In genomic region chr10:7027913-7028808, GRCh38 we compare ENCODE assay signal across 12 cellular contexts.
DNase-seq lines count a peak whose midpoint lies in the region; ATAC-seq, FAIRE-seq and TF ChIP-seq lines count a peak whose summit lies in the region.
"Had no signal": no experiment of that assay in that cellular context is flagged by ENCODE, and none has a peak within 500 bp of the region (broad histone marks: within the 10 kb centered on the region; RNA-seq: fewer than 3 reads in every experiment).

No MANE protein-coding gene starts in this region.

- TF ChIP-seq RAD21 in K562 (CRISPR knock-in tag; conservative IDR thresholded peaks at IDR 0.05 in 1 of 2, IDR thresholded peaks at IDR 0.05 in 1 of 2), result peak in 1 of 2 experiments; percentile 27; a peak in 2 of 4 replicates

- H3K9me3 Mint-ChIP-seq in activated CD4-positive, alpha-beta memory T cell treated with anti-CD3 and anti-CD28 coated beads, Interleukin-2, amount 10 ng/mL, durations not matched to agents 7 days and 5 days, result peaks cover 11% of the 10 kb centered on the region
- no peaks in the 10 kb centered on the region for H3K9me3 Mint-ChIP-seq in activated CD4-positive, alpha-beta memory T cell treated with anti-CD3 and anti-CD28 coated beads for 36 hours

- no peaks in the 10 kb centered on the region for H3K9me1 ChIP-seq in K562 (ENCODE audit: control insufficient read depth, insufficient read depth, low read length)

- in situ Hi-C loops in K562 (cut with MboI), result no loop called here

- TSS peak; percentile 72 for BruUV-seq in K562 (replicated peaks; lab: Mats Ljungman, UMichigan)

- DNase-seq in activated CD4-positive, alpha-beta memory T cell treated with anti-CD3 and anti-CD28 coated beads, Interleukin-2, amount 10 ng/mL, durations not matched to agents 7 days and 5 days, result no peak
- no peak for DNase-seq in activated CD4-positive, alpha-beta memory T cell treated with anti-CD3 and anti-CD28 coated beads for 36 hours
- peak; percentile 94 for DNase-seq in NB4 (ENCODE audit: low read depth)
- peak; percentile 79 to 92 (median 84) for DNase-seq in K562 (ENCODE audit: extremely low read depth in 1 of 4, low spot score in 3 of 4)
- DNase-seq in retinal pigment epithelial cell (ENCODE audit: low read depth), result peak; percentile 10
- no peak for DNase-seq in cortex of kidney (lab: John Stamatoyannopoulos, UW)
- no peak for DNase-seq in DMS79 treated with DMSO at 0.1 percent for 48 hours (lab: John Stamatoyannopoulos, UW)
- DNase-seq: activated CD4-positive, alpha-beta T cell treated with anti-CD3 and anti-CD28 coated beads, Interleukin-2, amount 50 U/mL, for 1 hour; central memory CD4-positive, alpha-beta T cell; sigmoid colon; stimulated activated CD8-positive, alpha-beta memory T cell treated with anti-CD3 and anti-CD28 coated beads, Interleukin-4, amount 100 ng/mL, for 48 hours had no signal

- FAIRE-seq in K562 (lab: Jason Lieb, UNC), result peak; percentile 96

- H3K27me3 ChIP-seq in K562 (ENCODE audit: control insufficient read depth in 2 of 2, insufficient read depth in 2 of 2, low read length in 2 of 2), result no peaks in the 10 kb centered on the region
- H3K27me3 ChIP-seq: sigmoid colon had no signal

- ATAC-seq in K562, result peak; percentile 98
- ATAC-seq in HG02642 (IDR thresholded peaks at IDR 0.05; ENCODE audit: poor library complexity, unreplicated experiment), result no peak

- 0% methylated on average over 7 of the region's 7 CpGs for WGBS in K562 (ENCODE audit: insufficient coverage, low coverage, missing lambda C conversion rate)

- no peak overlapping the region for H3K4me3 Mint-ChIP-seq in activated CD4-positive, alpha-beta memory T cell treated with anti-CD3 and anti-CD28 coated beads, Interleukin-2, amount 10 ng/mL, durations not matched to agents 7 days and 5 days
- H3K4me3 Mint-ChIP-seq in activated CD4-positive, alpha-beta memory T cell treated with anti-CD3 and anti-CD28 coated beads for 36 hours, result no peak overlapping the region

- H4K20me1 ChIP-seq in K562 (replicated peaks; ENCODE audit: control insufficient read depth, insufficient read depth, low read length), result no peaks in the 10 kb centered on the region

- peak; percentile 97 for TF ChIP-seq EP300 in K562 (IDR thresholded peaks at IDR 0.05; ENCODE audit: low read length)

- no peaks in the 10 kb centered on the region; the same call in 2 of the 3 replicates for H3K36me3 ChIP-seq in K562 (ENCODE audit: control insufficient read depth, insufficient read depth, low read length)
- H3K36me3 ChIP-seq: sigmoid colon had no signal

- peaks cover 2 to 33% of the 10 kb centered on the region in 2 experiments; a peak in 4 of 5 replicates for H3K4me1 ChIP-seq in K562 (replicated peaks in 1 of 2; ENCODE audit: control insufficient read depth in 2 of 2, insufficient read depth in 2 of 2, low read length in 2 of 2)
- H3K4me1 ChIP-seq: sigmoid colon had no signal

- peaks cover 51% of the 10 kb centered on the region for H3K4me1 Mint-ChIP-seq in activated CD4-positive, alpha-beta memory T cell treated with anti-CD3 and anti-CD28 coated beads, Interleukin-2, amount 10 ng/mL, durations not matched to agents 7 days and 5 days
- H3K4me1 Mint-ChIP-seq in activated CD4-positive, alpha-beta memory T cell treated with anti-CD3 and anti-CD28 coated beads for 36 hours (ENCODE audit: low read depth), result peaks cover 22% of the 10 kb centered on the region

- H3K27ac Mint-ChIP-seq in activated CD4-positive, alpha-beta memory T cell treated with anti-CD3 and anti-CD28 coated beads, Interleukin-2, amount 10 ng/mL, durations not matched to agents 7 days and 5 days, result peak overlapping the region; percentile 40
- H3K27ac Mint-ChIP-seq in activated CD4-positive, alpha-beta memory T cell treated with anti-CD3 and anti-CD28 coated beads for 36 hours, result no peak overlapping the region

- peak overlapping the region; percentile 98 for H3K27ac ChIP-seq in K562 (ENCODE audit: extremely low read depth, low read depth, low read length)
- H3K27ac ChIP-seq: sigmoid colon had no signal

- H2AFZ ChIP-seq in K562 (ENCODE audit: low read depth, low read length), result peak overlapping the region; percentile 80

- H3K4me3 ChIP-seq in NB4 (ENCODE audit: low read depth, low read length) (peak overlapping the region; percentile 14), K562 (no peak overlapping the region), retinal pigment epithelial cell (ENCODE audit: low read length) (no peak overlapping the region)
- H3K4me3 ChIP-seq: sigmoid colon had no signal

- H3K4me2 ChIP-seq in K562 (ENCODE audit: insufficient read depth, low read length), result peak overlapping the region; percentile 74

- intact Hi-C loops in activated CD4-positive, alpha-beta memory T cell treated with anti-CD3 and anti-CD28 coated beads for 36 hours (cut with micrococcal nuclease), result no loop called here
- intact Hi-C loops in K562 (cut with micrococcal nuclease), result loop anchor here (1.0 kb wide), 1 partner anchor 108 kb away; no protein-coding TSS in a partner anchor

- H3K36me3 Mint-ChIP-seq in activated CD4-positive, alpha-beta memory T cell treated with anti-CD3 and anti-CD28 coated beads, Interleukin-2, amount 10 ng/mL, durations not matched to agents 7 days and 5 days (ENCODE audit: low read depth), result peaks cover 10% of the 10 kb centered on the region
- no peaks in the 10 kb centered on the region for H3K36me3 Mint-ChIP-seq in activated CD4-positive, alpha-beta memory T cell treated with anti-CD3 and anti-CD28 coated beads for 36 hours

- POLR2A ChIA-PET in activated CD4-positive, alpha-beta memory T cell treated with anti-CD3 and anti-CD28 coated beads, Interleukin-2, amount 10 ng/mL, durations not matched to agents 7 days and 5 days (lab: Charles Lee), result interaction anchor here (0.7 to 1.5 kb wide), 4 partner anchors 16 to 241 kb away, joined by 3 read pairs; no protein-coding TSS in a partner anchor
- POLR2A ChIA-PET in activated CD4-positive, alpha-beta memory T cell treated with anti-CD3 and anti-CD28 coated beads for 36 hours (lab: Charles Lee), result no interaction called here
- POLR2A ChIA-PET in K562 (lab: Yijun Ruan, JAX), result interaction anchor here (0.6 to 1.7 kb wide), 7 partner anchors 9 to 1125 kb away, joined by 3 to 5 read pairs (median 3); no protein-coding TSS in a partner anchor

- CTCF ChIA-PET in activated CD4-positive, alpha-beta memory T cell treated with anti-CD3 and anti-CD28 coated beads, Interleukin-2, amount 10 ng/mL, durations not matched to agents 7 days and 5 days (lab: Charles Lee), result interaction anchor here (1.0 to 1.5 kb wide), 2 partner anchors 107 to 108 kb away, joined by 3 read pairs; no protein-coding TSS in a partner anchor
- CTCF ChIA-PET in activated CD4-positive, alpha-beta memory T cell treated with anti-CD3 and anti-CD28 coated beads for 36 hours (lab: Charles Lee), result interaction anchor here (1.4 kb wide), 1 partner anchor 34 kb away, joined by 3 read pairs; no protein-coding TSS in a partner anchor
- CTCF ChIA-PET in K562 (lab: Yijun Ruan, JAX; ENCODE audit: low intra/inter-chr PET ratio), result no interaction called here

- H3K9me3 ChIP-seq in K562 (replicated peaks; ENCODE audit: control insufficient read depth, insufficient read depth, low read depth, low read length), result peaks cover 32% of the 10 kb centered on the region

- no peak for TF ChIP-seq CTCF in NB4 (IDR thresholded peaks at IDR 0.05; ENCODE audit: low read depth, low read length)
- TF ChIP-seq CTCF in K562 (IDR thresholded peaks at IDR 0.05 in 2 of 3, conservative IDR thresholded peaks at IDR 0.05 in 1 of 3; ENCODE audit: insufficient read depth in 2 of 3, low read depth in 1 of 3, low read length in 3 of 3), result peak in 1 of 3 experiments; percentile 9; a peak in 1 of 6 replicates
- no peak for TF ChIP-seq CTCF in retinal pigment epithelial cell (conservative IDR thresholded peaks at IDR 0.05; ENCODE audit: low read depth, low read length)

- no peaks in the 10 kb centered on the region for H3K79me2 ChIP-seq in K562 (ENCODE audit: control insufficient read depth, insufficient read depth, low read length)

- peaks cover 3% of the 10 kb centered on the region for H3K27me3 Mint-ChIP-seq in activated CD4-positive, alpha-beta memory T cell treated with anti-CD3 and anti-CD28 coated beads, Interleukin-2, amount 10 ng/mL, durations not matched to agents 7 days and 5 days
- no peaks in the 10 kb centered on the region for H3K27me3 Mint-ChIP-seq in activated CD4-positive, alpha-beta memory T cell treated with anti-CD3 and anti-CD28 coated beads for 36 hours

- TF ChIP-seq POLR2A in NB4 (IDR thresholded peaks at IDR 0.05; ENCODE audit: extremely low read depth, insufficient read length), result no peak
- peak; percentile 57; the same call in 1 of the 2 replicates for TF ChIP-seq POLR2A in K562 (conservative IDR thresholded peaks at IDR 0.05)

- peak overlapping the region in 1 of 2 experiments; percentile 66; a peak in 2 of 4 replicates for H3K9ac ChIP-seq in K562 (ENCODE audit: insufficient read depth in 1 of 2, low read depth in 2 of 2, low read length in 2 of 2)

TF ChIP-seq in K562, 482 proteins besides CTCF, POLR2A, EP300 and RAD21 (continues in another document):
- TF ChIP-seq ZBTB17 (CRISPR knock-in tag; IDR thresholded peaks at IDR 0.05) (no peak), MAFK (IDR thresholded peaks at IDR 0.05; ENCODE audit: low read length) (0 out of 2 replicates have a peak, but pooled peaks have one; percentile 6), KLF16 (IDR thresholded peaks at IDR 0.05) (peak; percentile 86), CBFA2T2 (conservative IDR thresholded peaks at IDR 0.05) (peak; percentile 86), CBFA2T3 (IDR thresholded peaks at IDR 0.05) (peak; percentile 93), ID3 (CRISPR knock-in tag; IDR thresholded peaks at IDR 0.05) (no peak), ID3 (tag; IDR thresholded peaks at IDR 0.05) (peak; percentile 90; the same call in 1 of the 2 replicates), ATF3 (IDR thresholded peaks at IDR 0.05) (peak; percentile 100), ATF3 (CRISPR knock-in tag; conservative IDR thresholded peaks at IDR 0.05) (peak; percentile 97), ZNF551 (CRISPR knock-in tag; IDR thresholded peaks at IDR 0.05) (no peak), RFX7 (CRISPR knock-in tag; IDR thresholded peaks at IDR 0.05) (no peak), PHF21A (IDR thresholded peaks at IDR 0.05; ENCODE audit: borderline replicate concordance, low read depth) (0 out of 2 replicates have a peak, but pooled peaks have one; percentile 33)

Comparison
In these comparisons a context has a peak if more than half of its experiments do, and no peak if none do; other contexts are left out.
1. DNase-seq: peak in NB4 (single experiment), K562 (4 of 4) and retinal pigment epithelial cell (single experiment); none in activated CD4-positive, alpha-beta memory T cell treated with anti-CD3 and anti-CD28 coated beads, Interleukin-2, amount 10 ng/mL, durations not matched to agents 7 days and 5 days (single experiment), activated CD4-positive, alpha-beta memory T cell treated with anti-CD3 and anti-CD28 coated beads for 36 hours (single experiment), cortex of kidney (single experiment) and DMS79 treated with DMSO at 0.1 percent for 48 hours (single experiment).